ENCODE assay signal across 9 cellular contexts in the genomic region with DNA sequence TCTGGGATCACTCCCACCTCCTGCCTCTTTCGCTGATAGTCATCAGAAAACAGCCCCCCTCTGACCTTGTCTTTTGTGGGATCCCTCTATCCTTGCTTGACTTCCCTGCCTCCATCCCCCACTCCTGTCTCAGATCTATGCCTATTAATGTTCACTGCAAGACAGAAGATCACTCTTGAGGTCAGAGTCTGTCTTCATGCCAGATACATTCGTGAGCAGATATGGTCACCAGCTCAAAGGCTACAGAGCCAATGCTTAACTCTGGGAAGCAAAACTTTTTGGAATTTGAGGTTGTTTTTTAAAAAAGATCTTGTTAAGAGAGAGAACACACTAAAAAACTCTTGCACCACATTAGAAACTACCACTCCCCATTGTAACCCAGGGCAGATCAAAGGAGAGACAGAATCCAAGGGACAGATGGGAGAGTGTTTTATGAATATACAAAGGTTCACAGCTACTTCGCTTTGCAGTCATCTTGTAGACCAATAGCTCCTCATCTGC. TPM values are rescaled to one million over a fixed set of nuclear protein-coding genes. Genes with fewer than 3 reads are reported as not detected.
A peak's percentile ranks its signal among the peaks of the same experiment; 100 is the strongest.
DNase-seq lines count a peak whose midpoint lies in the region; ATAC-seq and TF ChIP-seq lines count a peak whose summit lies in the region.
"Had no signal": no experiment of that assay in that cellular context is flagged by ENCODE, and none has a peak within 500 bp of the region (broad histone marks: within the 10 kb centered on the region; RNA-seq: fewer than 3 reads in every experiment).

No MANE protein-coding gene starts in this region.

- peak overlapping the region; percentile 83 for H3K27ac ChIP-seq in vagina

- ATAC-seq in GM21423 (IDR thresholded peaks at IDR 0.05; ENCODE audit: unreplicated experiment) = no peak
- ATAC-seq: T-cell had no signal

- no peaks in the 10 kb centered on the region for H3K27me3 Mint-ChIP-seq in nephron progenitor cell (ENCODE audit: low read depth, poor library complexity)
- H3K27me3 Mint-ChIP-seq: T-cell had no signal

- TF ChIP-seq CTCF in epithelial cell of proximal tubule (conservative IDR thresholded peaks at IDR 0.05; ENCODE audit: low read depth, low read length) = no peak
- no peak for TF ChIP-seq CTCF in nephron progenitor cell (IDR thresholded peaks at IDR 0.05)
- TF ChIP-seq CTCF in vagina (IDR thresholded peaks at IDR 0.05) = no peak

- H3K9me3 Mint-ChIP-seq in nephron progenitor cell = no peaks in the 10 kb centered on the region
- H3K9me3 Mint-ChIP-seq: T-cell had no signal

- peaks cover 33% of the 10 kb centered on the region for H3K36me3 Mint-ChIP-seq in nephron progenitor cell (ENCODE audit: low read depth)

- H3K4me3 Mint-ChIP-seq in nephron progenitor cell = no peak overlapping the region
- H3K4me3 Mint-ChIP-seq: T-cell had no signal

- H3K4me3 ChIP-seq in epithelial cell of proximal tubule (ENCODE audit: low read depth, low read length) (peak overlapping the region; percentile 10), vagina (no peak overlapping the region)

- peaks cover 89% of the 10 kb centered on the region for H3K4me1 Mint-ChIP-seq in nephron progenitor cell

- H3K27me3 ChIP-seq in vagina = no peaks in the 10 kb centered on the region

- peaks cover 0 to 3% of the 10 kb centered on the region in 2 donors for H3K36me3 ChIP-seq in vagina

- TF ChIP-seq POLR2A in vagina (IDR thresholded peaks at IDR 0.05) = no peak

- no peaks in the 10 kb centered on the region for H3K9me3 ChIP-seq in vagina

- intact Hi-C loops in vagina (cut with DNase I) = no loop called here

- peaks cover 100% of the 10 kb centered on the region for H3K4me1 ChIP-seq in vagina

- DNase-seq in NOMO-1 treated with DMSO at 0.1 percent for 48 hours (lab: John Stamatoyannopoulos, UW; ENCODE audit: unreplicated experiment) (peak; percentile 5), NOMO-1 (lab: John Stamatoyannopoulos, UW; ENCODE audit: unreplicated experiment in 2 of 2) (no peak), epithelial cell of proximal tubule (ENCODE audit: low read depth) (no peak), nephron progenitor cell (no peak), vagina (ENCODE audit: extremely low spot score in 2 of 2) (no peak), HK-2 (ENCODE audit: unreplicated experiment) (no peak), glomerular visceral epithelial cell (ENCODE audit: extremely low spot score) (no peak)
- DNase-seq: T-cell had no signal

- H3K27ac Mint-ChIP-seq in nephron progenitor cell = peak overlapping the region; percentile 96
- H3K27ac Mint-ChIP-seq: T-cell had no signal

RNA-seq across cellular contexts. Expression of a gene that starts 17.1 kb away (rescaled TPM):
- total RNA-seq in epithelial cell of proximal tubule (not detected in 2 replicates), vagina (not detected)
